In the genomic region with DNA sequence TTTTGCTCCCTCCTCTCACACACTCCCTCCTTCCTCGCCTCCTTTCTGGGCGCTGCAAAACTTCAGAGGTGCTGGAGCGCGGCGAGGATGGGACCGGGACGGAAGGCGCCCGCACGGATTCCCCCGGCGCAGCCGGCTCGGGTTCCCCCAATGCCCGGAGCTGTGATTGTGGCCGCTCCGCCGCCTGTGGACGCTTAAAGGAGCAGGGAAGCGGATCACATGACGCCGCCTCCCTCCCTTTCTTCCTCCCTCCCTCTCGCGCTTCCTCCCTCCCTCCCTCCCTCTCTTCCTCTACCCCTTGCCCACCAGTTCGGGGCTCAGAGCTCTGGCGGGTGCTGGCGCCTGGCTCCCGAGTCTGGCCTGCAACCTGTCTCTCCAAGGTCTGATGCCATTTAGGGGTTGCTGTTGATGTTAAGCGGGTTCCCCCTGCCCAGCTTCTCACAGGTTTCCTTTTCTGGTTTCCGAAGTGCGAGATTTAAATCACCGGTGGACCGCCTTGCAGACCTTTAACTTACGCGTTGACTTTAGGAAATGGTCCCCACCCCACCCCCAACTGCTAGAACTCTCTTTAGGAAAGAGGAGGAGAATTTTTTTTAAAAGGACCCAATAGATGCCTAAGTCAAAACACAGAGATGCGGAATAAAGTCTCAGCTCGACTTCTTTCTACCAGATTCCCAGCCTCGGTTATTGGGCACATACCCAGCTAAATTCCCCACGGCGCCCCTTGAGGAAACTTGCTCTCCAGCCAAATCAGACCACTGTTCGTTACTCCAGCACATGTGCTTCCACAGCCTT, we compare ENCODE assay signal across 8 cellular contexts. TPM values are rescaled to one million over a fixed set of nuclear protein-coding genes. Genes with fewer than 3 reads are reported as not detected.
A peak's percentile ranks its signal among the peaks of the same experiment; 100 is the strongest.
DNase-seq lines count a peak whose midpoint lies in the region; ATAC-seq and TF ChIP-seq lines count a peak whose summit lies in the region.

A gene (minus strand): TSS at position 170 of the 795 bp plus-strand sequence. CDS start 224 bp downstream, outside the sequence.

- no peaks in the 10 kb centered on the region for H3K27me3 ChIP-seq in suprapubic skin

- H3K27ac ChIP-seq in RWPE1 (peak within 1 kb of the TSS; percentile 96), suprapubic skin (peak within 1 kb of the TSS; percentile 81)

- CTCF ChIA-PET in RWPE1 (lab: Yijun Ruan, JAX): interaction anchor here (0.8 to 1.4 kb wide), 4 partner anchors 89 to 152 kb away, joined by 3 to 6 read pairs (median 4); no protein-coding TSS in a partner anchor

- POLR2A ChIA-PET in RWPE1 (lab: Yijun Ruan, JAX; ENCODE audit: low non-redundant PET): interaction anchor here (0.6 to 1.3 kb wide), 2 partner anchors 14 to 112 kb away, joined by 4 read pairs; no protein-coding TSS in a partner anchor

- peak within 1 kb of the TSS; percentile 74 for H3K4me3 ChIP-seq in suprapubic skin

- peak in 1 of 2 donors; percentile 73 for TF ChIP-seq POLR2A in suprapubic skin (IDR thresholded peaks at IDR 0.05)

- H3K4me1 Mint-ChIP-seq in endothelial cell (ENCODE audit: unreplicated experiment) (peaks cover 27% of the 10 kb centered on the region), memory B cell (peaks cover 9% of the 10 kb centered on the region)

- TF ChIP-seq CTCF in RWPE1 (conservative IDR thresholded peaks at IDR 0.05; ENCODE audit: low read depth) (no peak), endothelial cell (IDR thresholded peaks at IDR 0.05; ENCODE audit: unreplicated experiment) (no peak), suprapubic skin (IDR thresholded peaks at IDR 0.05) (no peak), GM10266 (IDR thresholded peaks at IDR 0.05; ENCODE audit: control insufficient read depth, insufficient read depth, low read depth, missing control alignments) (no peak)

- no peaks in the 10 kb centered on the region for H3K36me3 ChIP-seq in suprapubic skin

- 1% methylated on average over 41 of the region's 41 CpGs for WGBS in suprapubic skin

- peaks cover 40% of the 10 kb centered on the region for H3K4me1 ChIP-seq in suprapubic skin

- no peak for TF ChIP-seq EP300 in suprapubic skin (IDR thresholded peaks at IDR 0.05)

- H3K27ac Mint-ChIP-seq in endothelial cell (ENCODE audit: unreplicated experiment) (peak within 1 kb of the TSS; percentile 42), memory B cell (no peak within 1 kb of the TSS)

- H3K36me3 Mint-ChIP-seq in endothelial cell (ENCODE audit: low read depth, unreplicated experiment) (no peaks in the 10 kb centered on the region), memory B cell (no peaks in the 10 kb centered on the region)

- DNase-seq in AG08395 (ENCODE audit: low spot score): peak; percentile 71
- peak; percentile 75 for DNase-seq in HK-2 (ENCODE audit: unreplicated experiment)
- DNase-seq in RWPE1 (ENCODE audit: low spot score): peak; percentile 67
- peak; percentile 67 for DNase-seq in endothelial cell (ENCODE audit: low spot score)
- DNase-seq in memory B cell (ENCODE audit: low spot score in 2 of 2): no peak
- peak; percentile 83 to 89 for DNase-seq in suprapubic skin (ENCODE audit: low spot score in 2 of 2)
- DNase-seq in GM10266 (ENCODE audit: extremely low spot score): no peak

- H3K9me3 Mint-ChIP-seq in endothelial cell (ENCODE audit: unreplicated experiment): no peaks in the 10 kb centered on the region
- H3K9me3 Mint-ChIP-seq in memory B cell: no peaks in the 10 kb centered on the region

- H3K4me3 Mint-ChIP-seq in endothelial cell (ENCODE audit: unreplicated experiment): peak within 1 kb of the TSS; percentile 94
- peak within 1 kb of the TSS; percentile 84 for H3K4me3 Mint-ChIP-seq in memory B cell

- H3K27me3 Mint-ChIP-seq in endothelial cell (ENCODE audit: unreplicated experiment) (peaks cover 12% of the 10 kb centered on the region), memory B cell (peaks cover 17% of the 10 kb centered on the region)

- ATAC-seq in memory B cell (ENCODE audit: low read depth) (no peak), HG03520 (IDR thresholded peaks at IDR 0.05; ENCODE audit: unreplicated experiment) (no peak)

- no peaks in the 10 kb centered on the region for H3K9me3 ChIP-seq in suprapubic skin

RNA-seq across cellular contexts. Expression of the gene that starts here (rescaled TPM):
- total RNA-seq in endothelial cell (ENCODE audit: unreplicated experiment): 99.6 TPM
- total RNA-seq in suprapubic skin: 10 to 100 TPM; 62.3 to 75.0 (median 70.0) TPM

Comparison
In these comparisons a context has a peak if more than half of its experiments do, and no peak if none do; other contexts are left out.
1. DNase-seq: peak in AG08395 (single experiment), HK-2 (single experiment), RWPE1 (single experiment), endothelial cell (single experiment) and suprapubic skin (2 of 2); none in memory B cell (0 of 2) and GM10266 (single experiment).